In the genomic region with DNA sequence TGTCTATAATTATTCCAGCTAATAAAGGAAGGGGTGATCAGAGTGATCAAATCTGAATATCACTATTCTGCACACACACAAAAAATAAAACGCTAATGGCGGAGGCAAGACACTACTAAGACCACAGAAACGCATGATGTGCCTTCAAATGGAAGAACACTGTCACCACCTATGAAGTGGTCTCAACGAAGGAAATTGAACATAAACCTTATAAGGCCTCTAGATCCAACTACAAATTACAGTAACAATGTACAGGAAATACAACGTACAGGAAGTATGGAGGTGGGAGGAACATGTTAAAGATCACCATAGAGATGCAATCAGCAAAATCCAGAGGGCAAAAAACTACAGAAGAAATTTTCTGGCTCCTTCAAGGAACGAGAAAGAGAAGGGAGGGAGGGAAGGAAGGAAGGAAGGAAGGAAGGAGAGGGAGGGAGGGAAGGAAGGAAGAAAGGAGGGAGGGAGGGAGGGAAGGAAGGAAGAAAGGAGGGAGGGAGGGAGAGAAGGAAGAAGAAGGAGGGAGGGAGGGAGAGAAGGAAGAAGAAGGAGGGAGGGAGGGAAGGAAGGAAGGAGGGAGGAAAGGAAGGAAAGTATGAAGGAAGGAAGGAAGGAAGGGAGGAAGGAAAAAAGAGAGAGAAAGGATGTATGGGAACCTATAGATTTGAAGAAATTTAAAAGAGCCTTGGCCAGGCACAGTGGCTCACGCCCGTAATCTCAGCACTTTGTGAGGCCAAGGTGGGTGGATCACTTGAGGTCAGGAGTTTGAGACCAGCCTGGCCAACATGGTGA, we compare ENCODE assay signal across 1 cellular context.
TF ChIP-seq lines count a peak whose summit lies in the region.

No MANE protein-coding gene starts in this region.

TF ChIP-seq in SK-N-SH, 30 proteins besides CTCF, POLR2A, EP300 and RAD21:
- TF ChIP-seq POLR2AphosphoS5 (IDR thresholded peaks at IDR 0.05; ENCODE audit: low read depth, low read length) (no peak), MEF2A (IDR thresholded peaks at IDR 0.05; ENCODE audit: borderline replicate concordance, low read depth) (no peak), NRF1 (IDR thresholded peaks at IDR 0.05; ENCODE audit: low read depth, low read length) (no peak), PBX3 (IDR thresholded peaks at IDR 0.05) (no peak), JUND (IDR thresholded peaks at IDR 0.05) (no peak), SIN3A (IDR thresholded peaks at IDR 0.05; ENCODE audit: borderline replicate concordance, low read depth, low read length) (no peak)
- TF ChIP-seq, protein P1, sequence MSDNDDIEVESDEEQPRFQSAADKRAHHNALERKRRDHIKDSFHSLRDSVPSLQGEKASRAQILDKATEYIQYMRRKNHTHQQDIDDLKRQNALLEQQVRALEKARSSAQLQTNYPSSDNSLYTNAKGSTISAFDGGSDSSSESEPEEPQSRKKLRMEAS (IDR thresholded peaks at IDR 0.05; ENCODE audit: low read depth): no peak
